15 cellular contexts compared by ENCODE assay signal in the genomic region with DNA sequence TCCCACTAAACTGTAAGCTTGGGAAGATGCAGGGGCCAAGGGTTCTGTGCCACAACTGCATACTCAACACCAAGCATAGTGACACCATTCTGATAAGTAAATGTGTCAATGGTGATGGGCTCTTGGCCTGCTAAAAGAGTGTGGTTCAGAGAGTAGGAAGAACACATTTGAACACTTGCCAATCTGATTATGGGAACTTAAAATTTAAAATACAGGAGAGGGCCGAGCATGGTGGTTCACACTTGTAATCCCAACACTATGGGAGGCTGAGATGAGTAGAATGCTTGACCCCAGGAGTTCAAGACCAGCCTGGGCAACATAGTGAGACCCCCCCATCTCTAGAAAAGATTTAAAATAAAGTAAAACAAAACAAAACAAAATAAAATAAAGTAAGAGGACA.
"Had no signal": no experiment of that assay in that cellular context is flagged by ENCODE, and none has a peak within 500 bp of the region (broad histone marks: within the 10 kb centered on the region; RNA-seq: fewer than 3 reads in every experiment).

No MANE protein-coding gene starts in this region.

- DNase-seq: activated CD4-positive, alpha-beta T cell treated with anti-CD3 and anti-CD28 coated beads for 4 hours; activated CD8-positive, alpha-beta memory T cell treated with anti-CD3 and anti-CD28 coated beads, Interleukin-2, amount 50 U/mL, for 48 hours; activated CD8-positive, alpha-beta T cell treated with anti-CD3 and anti-CD28 coated beads, Interleukin-2, amount 10 ng/mL, durations not matched to agents 7 days and 5 days; activated naive CD4-positive, alpha-beta T cell treated with anti-CD3 and anti-CD28 coated beads for 36 hours; colonic mucosa; effector CD4-positive, alpha-beta T cell; left cardiac atrium; sigmoid colon; upper lobe of right lung had no signal

- H3K27ac Mint-ChIP-seq: activated CD8-positive, alpha-beta T cell treated with anti-CD3 and anti-CD28 coated beads, Interleukin-2, amount 10 ng/mL, durations not matched to agents 7 days and 5 days; activated naive CD4-positive, alpha-beta T cell treated with anti-CD3 and anti-CD28 coated beads for 36 hours; nephron; stimulated activated naive CD8-positive, alpha-beta T cell treated with anti-CD3 and anti-CD28 coated beads, Interleukin-15, Interleukin-2, amounts not matched to agents 100 ng/mL and 50 ng/mL, for 24 hours had no signal

- H3K36me3 ChIP-seq: colonic mucosa, sigmoid colon, upper lobe of right lung had no signal

- H3K4me3 Mint-ChIP-seq: activated CD8-positive, alpha-beta T cell treated with anti-CD3 and anti-CD28 coated beads, Interleukin-2, amount 10 ng/mL, durations not matched to agents 7 days and 5 days; activated naive CD4-positive, alpha-beta T cell treated with anti-CD3 and anti-CD28 coated beads for 36 hours; nephron; stimulated activated naive CD8-positive, alpha-beta T cell treated with anti-CD3 and anti-CD28 coated beads, Interleukin-15, Interleukin-2, amounts not matched to agents 100 ng/mL and 50 ng/mL, for 24 hours had no signal

- H3K27me3 ChIP-seq: colonic mucosa, sigmoid colon, upper lobe of right lung had no signal

- H3K27ac ChIP-seq: epithelial cell of prostate, sigmoid colon, upper lobe of right lung, VCaP had no signal

- H3K27me3 Mint-ChIP-seq: stimulated activated naive CD8-positive, alpha-beta T cell treated with anti-CD3 and anti-CD28 coated beads, Interleukin-15, Interleukin-2, amounts not matched to agents 100 ng/mL and 50 ng/mL, for 24 hours had no signal

- H3K9me3 Mint-ChIP-seq: activated naive CD4-positive, alpha-beta T cell treated with anti-CD3 and anti-CD28 coated beads for 36 hours; nephron; stimulated activated naive CD8-positive, alpha-beta T cell treated with anti-CD3 and anti-CD28 coated beads, Interleukin-15, Interleukin-2, amounts not matched to agents 100 ng/mL and 50 ng/mL, for 24 hours had no signal

- H3K9me3 ChIP-seq: colonic mucosa, sigmoid colon, upper lobe of right lung had no signal

- H3K4me3 ChIP-seq: colonic mucosa, sigmoid colon, upper lobe of right lung had no signal

- FAIRE-seq: astrocyte had no signal

- ATAC-seq: activated CD8-positive, alpha-beta T cell treated with anti-CD3 and anti-CD28 coated beads, Interleukin-2, amount 10 ng/mL, durations not matched to agents 7 days and 5 days; SK-N-SH treated with all-trans-retinoic acid at 6 μM for 48 hours had no signal
